Comparison of ENCODE assay signal across 8 cellular contexts in genomic region chr5:81301221-81302015, GRCh38. TPM values are rescaled to one million over a fixed set of nuclear protein-coding genes. Genes with fewer than 3 reads are reported as not detected.
DNase-seq lines count a peak whose midpoint lies in the region; ATAC-seq and TF ChIP-seq lines count a peak whose summit lies in the region.

A gene with protein sequence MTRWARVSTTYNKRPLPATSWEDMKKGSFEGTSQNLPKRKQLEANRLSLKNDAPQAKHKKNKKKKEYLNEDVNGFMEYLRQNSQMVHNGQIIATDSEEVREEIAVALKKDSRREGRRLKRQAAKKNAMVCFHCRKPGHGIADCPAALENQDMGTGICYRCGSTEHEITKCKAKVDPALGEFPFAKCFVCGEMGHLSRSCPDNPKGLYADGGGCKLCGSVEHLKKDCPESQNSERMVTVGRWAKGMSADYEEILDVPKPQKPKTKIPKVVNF (plus strand): TSS chr5:81301587. CDS start chr5:81304758, 3,171 bp downstream.

- no peak within 1 kb of the TSS for H3K27ac ChIP-seq in H9 (ENCODE audit: insufficient read length, low read depth, low read length)

- H3K9me3 ChIP-seq in H9 (ENCODE audit: control insufficient read depth, low read depth, low read length) = no peaks in the 10 kb centered on the region

- no peak within 1 kb of the TSS for H4K91ac ChIP-seq in H9 (ENCODE audit: insufficient read length, low read depth, low read length)

- H3K4ac ChIP-seq in H9 (ENCODE audit: low read depth, low read length) = no peak within 1 kb of the TSS

- H2BK12ac ChIP-seq in H9 (ENCODE audit: insufficient read length, low read depth, low read length) = peak within 1 kb of the TSS; percentile 14

- peaks cover 6% of the 10 kb centered on the region; the same call in 1 of the 2 replicates for H3K79me2 ChIP-seq in H9 (ENCODE audit: insufficient read depth, low read length)

- H3K4me2 ChIP-seq in H9 (ENCODE audit: insufficient read depth, insufficient read length, low read length) = peak within 1 kb of the TSS; percentile 88

- no peak within 1 kb of the TSS for H2BK120ac ChIP-seq in H9 (ENCODE audit: low read depth, low read length, poor library complexity, severe bottlenecking)

- 0 out of 3 replicates have a peak, but pooled peaks have one; percentile 24 for TF ChIP-seq CTCF in H9 (conservative IDR thresholded peaks at IDR 0.05)
- TF ChIP-seq CTCF in nephron progenitor cell (IDR thresholded peaks at IDR 0.05) = no peak

- WGBS in H9 (ENCODE audit: extremely low coverage, insufficient read length, low lambda C conversion rate) = no CpG with 5 or more reads among the region's 54 CpGs

- no peak within 1 kb of the TSS for H3K23ac ChIP-seq in H9 (ENCODE audit: insufficient read length, low read depth, low read length)

- H2BK15ac ChIP-seq in H9 (ENCODE audit: low read depth, low read length) = no peak within 1 kb of the TSS

- H3K27me3 Mint-ChIP-seq in H9 (ENCODE audit: low read depth) (no peaks in the 10 kb centered on the region), nephron progenitor cell (ENCODE audit: low read depth, poor library complexity) (no peaks in the 10 kb centered on the region)
- H3K27me3 Mint-ChIP-seq in stimulated activated naive CD8-positive, alpha-beta T cell treated with anti-CD3 and anti-CD28 coated beads, Interleukin-15, amount 100 ng/mL, for 72 hours = no peaks in the 10 kb centered on the region

- H3T11ph ChIP-seq in H9 (ENCODE audit: low read length) = no peak within 1 kb of the TSS

- ATAC-seq in stimulated activated naive CD8-positive, alpha-beta T cell treated with anti-CD3 and anti-CD28 coated beads, Interleukin-15, amount 100 ng/mL, for 72 hours = peak; percentile 98

- H4K20me1 ChIP-seq in H9 (ENCODE audit: control insufficient read depth, insufficient read depth, insufficient read length) = no peaks in the 10 kb centered on the region

- H4K8ac ChIP-seq in H9 (replicated peaks; ENCODE audit: insufficient read length, low read depth, low read length) = no peak within 1 kb of the TSS

- H3K36me3 Mint-ChIP-seq in H9 (ENCODE audit: insufficient read depth in 1 of 3, low read depth in 3 of 3) = peaks cover 0 to 7% (median 5%) of the 10 kb centered on the region in 3 experiments; a peak in 4 of 7 replicates
- H3K36me3 Mint-ChIP-seq in nephron progenitor cell (ENCODE audit: low read depth) = peaks cover 6% of the 10 kb centered on the region

- peak within 1 kb of the TSS; percentile 71 for H2AFZ ChIP-seq in H9 (ENCODE audit: low read length)

- H3K56ac ChIP-seq in H9 (ENCODE audit: insufficient read length, low read depth, low read length) = no peak within 1 kb of the TSS

- H3K4me1 ChIP-seq in H9 (ENCODE audit: insufficient read depth, low read length) = peaks cover 2% of the 10 kb centered on the region; the same call in 1 of the 2 replicates

- peaks cover 8% of the 10 kb centered on the region for H3K79me1 ChIP-seq in H9 (ENCODE audit: insufficient read depth, low read depth, low read length, poor library complexity, severe bottlenecking)

- peak within 1 kb of the TSS; percentile 92 to 99 (median 98) for H3K27ac Mint-ChIP-seq in H9
- H3K27ac Mint-ChIP-seq in nephron progenitor cell = peak within 1 kb of the TSS; percentile 99
- peak within 1 kb of the TSS; percentile 96 for H3K27ac Mint-ChIP-seq in stimulated activated naive CD8-positive, alpha-beta T cell treated with anti-CD3 and anti-CD28 coated beads, Interleukin-15, amount 100 ng/mL, for 72 hours

- H3K4me1 Mint-ChIP-seq in H9 = peaks cover 16 to 18% of the 10 kb centered on the region in 2 experiments
- H3K4me1 Mint-ChIP-seq in nephron progenitor cell = peaks cover 34% of the 10 kb centered on the region
- H3K4me1 Mint-ChIP-seq in stimulated activated naive CD8-positive, alpha-beta T cell treated with anti-CD3 and anti-CD28 coated beads, Interleukin-15, amount 100 ng/mL, for 72 hours = peaks cover 41% of the 10 kb centered on the region

- peak within 1 kb of the TSS; percentile 13 for H2BK5ac ChIP-seq in H9 (ENCODE audit: insufficient read length, low read length)

- H3K4me3 Mint-ChIP-seq in H9 (peak within 1 kb of the TSS; percentile 91 to 97), nephron progenitor cell (peak within 1 kb of the TSS; percentile 99)
- H3K4me3 Mint-ChIP-seq in stimulated activated naive CD8-positive, alpha-beta T cell treated with anti-CD3 and anti-CD28 coated beads, Interleukin-15, amount 100 ng/mL, for 72 hours = peak within 1 kb of the TSS; percentile 93 to 95

- H3K18ac ChIP-seq in H9 (ENCODE audit: insufficient read length, low read depth, low read length) = peak within 1 kb of the TSS; percentile 97

- no peak within 1 kb of the TSS for H4K5ac ChIP-seq in H9 (ENCODE audit: insufficient read length, low read depth, low read length)

- H3K9ac ChIP-seq in H9 (ENCODE audit: extremely low read depth, insufficient read length, low read length) = peak within 1 kb of the TSS; percentile 95

- no peak within 1 kb of the TSS for H2BK20ac ChIP-seq in H9 (ENCODE audit: low read depth, low read length, poor library complexity, severe bottlenecking)

- no peak within 1 kb of the TSS for H2AK5ac ChIP-seq in H9 (ENCODE audit: insufficient read length, low read length)

- H3K9me3 Mint-ChIP-seq in H9 (no peaks in the 10 kb centered on the region), nephron progenitor cell (no peaks in the 10 kb centered on the region)
- no peaks in the 10 kb centered on the region for H3K9me3 Mint-ChIP-seq in stimulated activated naive CD8-positive, alpha-beta T cell treated with anti-CD3 and anti-CD28 coated beads, Interleukin-15, amount 100 ng/mL, for 72 hours

- no peaks in the 10 kb centered on the region for H3K27me3 ChIP-seq in H9 (ENCODE audit: insufficient read depth, low read length)

- no peaks in the 10 kb centered on the region for H3K23me2 ChIP-seq in H9 (ENCODE audit: insufficient read length, low read depth, low read length, poor library complexity, severe bottlenecking)

- H3K14ac ChIP-seq in H9 (ENCODE audit: insufficient read depth, low read length) = peak within 1 kb of the TSS; percentile 85

- DNase-seq in GDM1 (lab: John Stamatoyannopoulos, UW) (peak; percentile 88), H9 (peak; percentile 95), M059J (ENCODE audit: low read depth) (peak; percentile 92), SIG-M5 (lab: John Stamatoyannopoulos, UW) (peak; percentile 73), activated gamma-delta T cell (lab: John Stamatoyannopoulos, UW) (peak; percentile 71), fibroblast of the conjunctiva (ENCODE audit: low read depth) (peak; percentile 90), nephron progenitor cell (peak; percentile 91)
- DNase-seq in stimulated activated naive CD8-positive, alpha-beta T cell treated with anti-CD3 and anti-CD28 coated beads, Interleukin-15, amount 100 ng/mL, for 72 hours = peak; percentile 89 to 93

RNA-seq across cellular contexts. Expression of the gene that starts here (rescaled TPM):
- total RNA-seq in H9 (2021) = 32.2 and 32.4 TPM in 2 replicates
- 34.1 and 39.6 TPM in 2 replicates for total RNA-seq in M059J (2014; rRNA removed; shearing (Covaris generic))
